Comparison of ENCODE assay signal across 22 cellular contexts in the genomic region with DNA sequence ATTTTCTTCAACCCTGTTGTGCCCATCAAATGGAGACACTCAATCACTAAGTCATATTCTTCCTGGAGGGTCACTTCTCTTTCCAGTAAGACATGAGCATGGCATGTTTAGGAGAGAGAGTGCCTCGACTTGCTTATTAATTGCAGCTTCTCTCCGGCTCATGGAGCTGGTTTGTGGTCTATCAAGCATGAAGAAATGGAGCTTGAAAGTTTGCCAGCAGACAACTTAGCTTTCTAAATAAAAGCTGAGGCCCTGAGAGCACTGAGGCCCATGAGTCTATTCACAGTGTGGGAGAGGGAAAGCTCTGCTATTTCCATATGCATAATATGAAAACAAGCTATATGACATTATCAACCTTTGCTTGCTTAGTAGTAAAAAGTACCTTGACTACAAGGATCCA.
DNase-seq lines count a peak whose midpoint lies in the region; ATAC-seq lines count a peak whose summit lies in the region.
"Had no signal": no experiment of that assay in that cellular context is flagged by ENCODE, and none has a peak within 500 bp of the region (broad histone marks: within the 10 kb centered on the region; RNA-seq: fewer than 3 reads in every experiment).

No MANE protein-coding gene starts in this region.

- ATAC-seq in HG03045 (IDR thresholded peaks at IDR 0.05; ENCODE audit: unreplicated experiment) (no peak), GM21423 (IDR thresholded peaks at IDR 0.05; ENCODE audit: unreplicated experiment) (no peak)
- ATAC-seq: psoas muscle had no signal

- in situ Hi-C loops in Caki2 (cut with HindIII; ENCODE audit: low pct_unique_long_range_greater_than_20kb, low sequenced_read_pairs) = no loop called here

- DNase-seq in Caki2 (ENCODE audit: low read depth) (peak; percentile 24), NCI-H1092 treated with DMSO at 0.1 percent for 48 hours (lab: John Stamatoyannopoulos, UW) (peak; percentile 65), astrocyte of the hippocampus (ENCODE audit: low read depth, low spot score) (peak; percentile 67), non-pigmented ciliary epithelial cell (ENCODE audit: low read depth) (peak; percentile 6), anterior cingulate cortex (lab: John Stamatoyannopoulos, UW) (no peak), NCI-H82 (lab: John Stamatoyannopoulos, UW) (no peak)
- DNase-seq: activated CD4-positive, alpha-beta memory T cell treated with anti-CD3 and anti-CD28 coated beads, Interleukin-2, amount 10 ng/mL, durations not matched to agents 7 days and 5 days; activated CD8-positive, alpha-beta memory T cell treated with anti-CD3 and anti-CD28 coated beads, Interleukin-2, amount 50 U/mL, for 48 hours; activated naive CD4-positive, alpha-beta T cell treated with anti-CD3 and anti-CD28 coated beads, Interleukin-2, amount 50 U/mL, for 16 hours; amniotic stem cell; CD8-positive, alpha-beta memory T cell; effector CD4-positive, alpha-beta T cell; foreskin melanocyte; GDM1; H9; left ventricle myocardium inferior; naive B cell; NCI-H1436 treated with DMSO at 0.1 percent for 48 hours; NCI-H2171; psoas muscle had no signal

Comparison
In these comparisons a context has a peak if more than half of its experiments do, and no peak if none do; other contexts are left out.
1. DNase-seq: peak in Caki2 (single experiment), NCI-H1092 treated with DMSO at 0.1 percent for 48 hours (single experiment), astrocyte of the hippocampus (single experiment) and non-pigmented ciliary epithelial cell (single experiment); none in anterior cingulate cortex (0 of 58) and NCI-H82 (single experiment).